3 cellular contexts compared by ENCODE assay signal in genomic region chr18:58532972-58533371, GRCh38.
TF ChIP-seq lines count a peak whose summit lies in the region.

No MANE protein-coding gene starts in this region.

TF ChIP-seq in H1, 55 proteins besides CTCF, POLR2A, EP300 and RAD21 (continued from another document):
- TF ChIP-seq, protein P1, sequence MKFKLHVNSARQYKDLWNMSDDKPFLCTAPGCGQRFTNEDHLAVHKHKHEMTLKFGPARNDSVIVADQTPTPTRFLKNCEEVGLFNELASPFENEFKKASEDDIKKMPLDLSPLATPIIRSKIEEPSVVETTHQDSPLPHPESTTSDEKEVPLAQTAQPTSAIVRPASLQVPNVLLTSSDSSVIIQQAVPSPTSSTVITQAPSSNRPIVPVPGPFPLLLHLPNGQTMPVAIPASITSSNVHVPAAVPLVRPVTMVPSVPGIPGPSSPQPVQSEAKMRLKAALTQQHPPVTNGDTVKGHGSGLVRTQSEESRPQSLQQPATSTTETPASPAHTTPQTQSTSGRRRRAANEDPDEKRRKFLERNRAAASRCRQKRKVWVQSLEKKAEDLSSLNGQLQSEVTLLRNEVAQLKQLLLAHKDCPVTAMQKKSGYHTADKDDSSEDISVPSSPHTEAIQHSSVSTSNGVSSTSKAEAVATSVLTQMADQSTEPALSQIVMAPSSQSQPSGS (IDR thresholded peaks at IDR 0.05; ENCODE audit: low read length): no peak
- no peak for TF ChIP-seq CEBPB (IDR thresholded peaks at IDR 0.05; ENCODE audit: low read depth, low read length)

TF ChIP-seq in liver, 16 proteins besides CTCF, POLR2A, EP300 and RAD21 (continued from another document):
- TF ChIP-seq EGR1 (IDR thresholded peaks at IDR 0.05; ENCODE audit: low read depth in 2 of 2): no peak

TF ChIP-seq in HEK293T, 16 proteins besides CTCF, POLR2A, EP300 and RAD21 (continued from another document):
- TF ChIP-seq ELF4 (IDR thresholded peaks at IDR 0.05): no peak
- TF ChIP-seq ZNF384 (IDR thresholded peaks at IDR 0.05): no peak
- no peak for TF ChIP-seq SUZ12 (IDR thresholded peaks at IDR 0.05)
- no peak for TF ChIP-seq FOXA1 (IDR thresholded peaks at IDR 0.05)
- TF ChIP-seq ARNT (IDR thresholded peaks at IDR 0.05): no peak
- TF ChIP-seq PKNOX1 (IDR thresholded peaks at IDR 0.05): no peak
- no peak for TF ChIP-seq FOXK2 (IDR thresholded peaks at IDR 0.05)
- TF ChIP-seq FOXM1 (IDR thresholded peaks at IDR 0.05; ENCODE audit: borderline replicate concordance): no peak
- no peak for TF ChIP-seq SP1 (IDR thresholded peaks at IDR 0.05)
- TF ChIP-seq CTBP1 (IDR thresholded peaks at IDR 0.05; ENCODE audit: borderline replicate concordance): no peak
TF ChIP-seq in HEK293T: peak in this region for 0.
